ENCODE assay signal across 18 cellular contexts in the genomic region with DNA sequence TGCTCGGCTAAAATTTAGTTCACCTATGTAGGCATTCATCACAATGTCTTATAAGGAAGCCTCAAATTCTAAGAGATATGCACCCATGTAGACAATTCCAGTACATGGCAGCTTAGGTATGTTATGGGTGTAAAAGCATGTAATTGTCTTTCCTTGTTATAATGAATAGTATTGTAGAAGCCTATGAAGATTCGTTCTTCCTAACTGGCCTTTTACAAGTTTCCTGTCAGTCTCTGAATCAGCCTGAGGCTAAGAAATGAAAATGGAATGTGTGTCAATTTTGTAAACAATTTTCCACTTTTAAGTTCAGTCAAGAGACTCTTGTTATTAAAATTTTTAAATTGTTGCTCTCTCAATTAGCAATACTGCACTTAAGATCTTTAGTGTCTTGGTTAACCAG.
DNase-seq lines count a peak whose midpoint lies in the region; ATAC-seq and TF ChIP-seq lines count a peak whose summit lies in the region.
"Had no signal": no experiment of that assay in that cellular context is flagged by ENCODE, and none has a peak within 500 bp of the region (broad histone marks: within the 10 kb centered on the region; RNA-seq: fewer than 3 reads in every experiment).

No MANE protein-coding gene starts in this region.

- no peak overlapping the region for H3K9ac ChIP-seq in OCI-LY3 (ENCODE audit: low read length)

- CTCF ChIA-PET in A673 (lab: Charles Lee), result no interaction called here

- TF ChIP-seq CTCF in A673 (conservative IDR thresholded peaks at IDR 0.05; ENCODE audit: low read depth, low read length) (no peak), OCI-LY3 (IDR thresholded peaks at IDR 0.05; ENCODE audit: low read depth, low read length) (no peak)

- H3K27ac Mint-ChIP-seq in effector memory CD8-positive, alpha-beta T cell, result no peak overlapping the region
- H3K27ac Mint-ChIP-seq: CD4-positive, alpha-beta memory T cell; GM23338; H9 had no signal

- H3K27ac ChIP-seq in A673 (ENCODE audit: low read depth, low read length, poor library complexity, severe bottlenecking) (no peak overlapping the region), OCI-LY3 (ENCODE audit: low read length) (no peak overlapping the region)
- H3K27ac ChIP-seq: 22Rv1, A549 had no signal

- no peak for ATAC-seq in GM19467 (IDR thresholded peaks at IDR 0.05; ENCODE audit: unreplicated experiment)
- no peak for ATAC-seq in GM21367 (IDR thresholded peaks at IDR 0.05; ENCODE audit: unreplicated experiment)
- ATAC-seq in effector memory CD8-positive, alpha-beta T cell (replicated peaks), result no peak
- ATAC-seq: A549, GM23338, HCT116 had no signal

- H3K4me1 Mint-ChIP-seq in effector memory CD8-positive, alpha-beta T cell (ENCODE audit: low read depth in 2 of 2), result no peaks in the 10 kb centered on the region
- H3K4me1 Mint-ChIP-seq: CD4-positive, alpha-beta memory T cell; GM23338; H9 had no signal

- H3K27me3 ChIP-seq in A673 (replicated peaks; ENCODE audit: insufficient read depth, low read depth, low read length, poor library complexity) (no peaks in the 10 kb centered on the region), OCI-LY3 (ENCODE audit: low read depth, low read length) (no peaks in the 10 kb centered on the region)

- H3K9me3 ChIP-seq in A673 (ENCODE audit: low read depth, low read length, poor library complexity, severe bottlenecking), result no peaks in the 10 kb centered on the region
- H3K9me3 ChIP-seq in OCI-LY3 (ENCODE audit: insufficient read depth, low read length), result no peaks in the 10 kb centered on the region

- H4K20me1 ChIP-seq in OCI-LY3 (ENCODE audit: insufficient read depth, low read length), result no peaks in the 10 kb centered on the region

- no peaks in the 10 kb centered on the region for H3K4me1 ChIP-seq in A673 (ENCODE audit: insufficient read depth, low read length, poor library complexity, severe bottlenecking)
- H3K4me1 ChIP-seq in OCI-LY3 (ENCODE audit: low read length), result peaks cover 33% of the 10 kb centered on the region
- H3K4me1 ChIP-seq: A549, Caco-2 had no signal

- no peaks in the 10 kb centered on the region for H3K79me2 ChIP-seq in OCI-LY3 (ENCODE audit: low read length)

- H3K4me2 ChIP-seq in OCI-LY3 (ENCODE audit: low read length), result 0 out of 2 replicates have a peak overlapping the region, but pooled peaks have one; percentile 15
- H3K4me2 ChIP-seq: A549, GM23338 had no signal

- intact Hi-C loops in A673 (cut with micrococcal nuclease; ENCODE audit: unreplicated experiment), result no loop called here

- no peaks in the 10 kb centered on the region for H3K36me3 Mint-ChIP-seq in effector memory CD8-positive, alpha-beta T cell (ENCODE audit: insufficient read depth)
- H3K36me3 Mint-ChIP-seq: CD4-positive, alpha-beta memory T cell had no signal

- H3K36me3 ChIP-seq in A673 (ENCODE audit: insufficient read depth, low read length, poor library complexity, severe bottlenecking) (no peaks in the 10 kb centered on the region), OCI-LY3 (replicated peaks; ENCODE audit: low read depth, low read length) (no peaks in the 10 kb centered on the region)

- DNase-seq in A673 (ENCODE audit: low spot score) (peak; percentile 5), EL (peak; percentile 33), foreskin melanocyte (peak; percentile 80), SHP77 (lab: John Stamatoyannopoulos, UW) (no peak)
- DNase-seq in effector memory CD8-positive, alpha-beta T cell, result no peak
- DNase-seq: C1 segment of cervical spinal cord; Caco-2; CD4-positive, alpha-beta memory T cell; DMS153; DND-41; H9 had no signal

- H2AFZ ChIP-seq in OCI-LY3 (ENCODE audit: low read depth, low read length), result no peak overlapping the region
- H2AFZ ChIP-seq: GM23338 had no signal

- POLR2A ChIA-PET in A673 (lab: Charles Lee; ENCODE audit: low non-redundant PET), result no interaction called here

- no peak overlapping the region for H3K4me3 Mint-ChIP-seq in effector memory CD8-positive, alpha-beta T cell
- H3K4me3 Mint-ChIP-seq: CD4-positive, alpha-beta memory T cell; GM23338; H9 had no signal

- no TSS peak for BruUV-seq in A673 (replicated peaks; lab: Mats Ljungman, UMichigan)

- peaks cover 4 to 6% of the 10 kb centered on the region in 2 donors for H3K9me3 Mint-ChIP-seq in effector memory CD8-positive, alpha-beta T cell
- H3K9me3 Mint-ChIP-seq: H9 had no signal

- H3K4me3 ChIP-seq in A673 (ENCODE audit: low read depth, low read length, poor library complexity, severe bottlenecking), result no peak overlapping the region
- H3K4me3 ChIP-seq in OCI-LY3 (ENCODE audit: low read length), result no peak overlapping the region
- H3K4me3 ChIP-seq: A549, GM23338 had no signal

- H3K27me3 Mint-ChIP-seq in effector memory CD8-positive, alpha-beta T cell, result no peaks in the 10 kb centered on the region

Comparison
In these comparisons a context has a peak if more than half of its experiments do, and no peak if none do; other contexts are left out.
1. DNase-seq: peak in A673 (single experiment), EL (single experiment) and foreskin melanocyte (single experiment); none in SHP77 (0 of 2) and effector memory CD8-positive, alpha-beta T cell (0 of 3).